9 cellular contexts compared by ENCODE assay signal in the genomic region with DNA sequence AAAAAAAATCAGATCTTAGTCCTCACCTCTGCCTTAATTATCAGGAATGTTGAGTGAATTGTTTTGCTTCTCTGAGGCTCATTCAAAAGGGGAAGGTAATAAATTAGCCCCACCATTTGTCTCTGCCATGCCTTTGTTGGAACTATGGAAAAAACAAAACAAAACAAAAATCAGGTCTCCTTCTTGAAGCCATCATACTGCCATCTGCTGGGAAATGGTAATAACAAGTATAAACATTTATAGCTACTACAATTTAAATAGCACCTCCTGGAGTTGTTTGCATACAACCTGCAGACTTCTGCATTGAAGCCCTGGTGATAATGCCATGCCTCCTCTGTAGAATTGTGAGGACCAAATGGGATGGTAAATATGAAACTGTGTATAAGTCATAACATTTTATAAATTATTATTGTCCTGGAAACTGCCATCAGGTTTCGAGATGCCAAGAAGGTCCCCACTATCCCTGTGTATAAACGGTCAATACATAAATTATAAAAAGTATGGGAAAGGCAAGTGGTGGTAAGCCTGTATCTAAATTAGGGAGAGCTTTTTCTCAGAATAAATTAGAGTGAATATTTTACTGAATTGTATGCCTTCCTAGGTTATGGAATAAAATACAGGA.
DNase-seq lines count a peak whose midpoint lies in the region; ATAC-seq and TF ChIP-seq lines count a peak whose summit lies in the region.
"Had no signal": no experiment of that assay in that cellular context is flagged by ENCODE, and none has a peak within 500 bp of the region (broad histone marks: within the 10 kb centered on the region; RNA-seq: fewer than 3 reads in every experiment).

No MANE protein-coding gene starts in this region.

- no peaks in the 10 kb centered on the region for H3K27me3 ChIP-seq in CD8-positive, alpha-beta T cell (ENCODE audit: insufficient read depth, low read length)
- H3K27me3 ChIP-seq in vagina = no peaks in the 10 kb centered on the region

- peak; percentile 35 for TF ChIP-seq CTCF in CD8-positive, alpha-beta T cell (IDR thresholded peaks at IDR 0.05)
- peak; percentile 82 for TF ChIP-seq CTCF in HFFc6 (IDR thresholded peaks at IDR 0.05)
- TF ChIP-seq CTCF in brain (conservative IDR thresholded peaks at IDR 0.05) = peak; percentile 76 to 87
- TF ChIP-seq CTCF in vagina (IDR thresholded peaks at IDR 0.05) = peak in 2 of 3 experiments; percentile 39 to 41

- H3K4me3 ChIP-seq in CD8-positive, alpha-beta T cell (ENCODE audit: low read depth, low read length) = no peak overlapping the region
- H3K4me3 ChIP-seq in vagina = no peak overlapping the region

- H3K27me3 Mint-ChIP-seq in CD8-positive, alpha-beta T cell (ENCODE audit: low read depth) = no peaks in the 10 kb centered on the region
- H3K27me3 Mint-ChIP-seq in HFFc6 (ENCODE audit: insufficient read depth) (peaks cover 4% of the 10 kb centered on the region; the same call in 1 of the 2 replicates), brain (no peaks in the 10 kb centered on the region)
- no peaks in the 10 kb centered on the region for H3K27me3 Mint-ChIP-seq in activated T-cell treated with anti-CD3 and anti-CD28 coated beads, Interleukin-2, amount 50 U/mL, for 24 hours
- H3K27me3 Mint-ChIP-seq: IgD-negative memory B cell had no signal

- H3K4me1 ChIP-seq in CD8-positive, alpha-beta T cell (ENCODE audit: insufficient read depth, low read length) = no peaks in the 10 kb centered on the region
- H3K4me1 ChIP-seq in vagina = no peaks in the 10 kb centered on the region

- H3K4me1 Mint-ChIP-seq in CD8-positive, alpha-beta T cell (ENCODE audit: low read depth) = peaks cover 3% of the 10 kb centered on the region
- peaks cover 8% of the 10 kb centered on the region for H3K4me1 Mint-ChIP-seq in HFFc6 (ENCODE audit: low read depth)
- peaks cover 43% of the 10 kb centered on the region for H3K4me1 Mint-ChIP-seq in brain
- H3K4me1 Mint-ChIP-seq in activated T-cell treated with anti-CD3 and anti-CD28 coated beads, Interleukin-2, amount 50 U/mL, for 24 hours (ENCODE audit: low read depth) = peaks cover 3% of the 10 kb centered on the region

- peak; percentile 44 for ATAC-seq in CD8-positive, alpha-beta T cell
- ATAC-seq in left colon = peak; percentile 72
- ATAC-seq in HG02973 (IDR thresholded peaks at IDR 0.05; ENCODE audit: unreplicated experiment) = no peak

- intact Hi-C loops in CD8-positive, alpha-beta T cell (cut with DNase I, micrococcal nuclease) = loop anchor here (1.0 to 2.0 kb wide), 6 partner anchors 251 to 909 kb away; no protein-coding TSS in a partner anchor
- intact Hi-C loops in left colon (cut with DNase I, micrococcal nuclease) (loop anchor here in 1 of 2 donors (5.0 kb wide), 1 partner anchor 250 kb away; no protein-coding TSS in a partner anchor), vagina (cut with DNase I) (no loop called here)

- no peak for DNase-seq in CD8-positive, alpha-beta T cell
- DNase-seq in HFFc6 (peak; percentile 69), NCI-H526 (lab: John Stamatoyannopoulos, UW) (peak; percentile 54 to 78), left colon (no peak), vagina (ENCODE audit: extremely low spot score in 2 of 2) (no peak)
- DNase-seq in activated T-cell treated with anti-CD3 and anti-CD28 coated beads, Interleukin-2, amount 50 U/mL, for 24 hours = no peak

- peaks cover 7% of the 10 kb centered on the region for H3K36me3 Mint-ChIP-seq in CD8-positive, alpha-beta T cell
- peaks cover 2% of the 10 kb centered on the region; the same call in 1 of the 2 replicates for H3K36me3 Mint-ChIP-seq in HFFc6 (ENCODE audit: low read depth)
- H3K36me3 Mint-ChIP-seq in brain = peaks cover 22% of the 10 kb centered on the region
- peaks cover 4% of the 10 kb centered on the region for H3K36me3 Mint-ChIP-seq in activated T-cell treated with anti-CD3 and anti-CD28 coated beads, Interleukin-2, amount 50 U/mL, for 24 hours (ENCODE audit: low read depth)
- H3K36me3 Mint-ChIP-seq: IgD-negative memory B cell had no signal

- no peaks in the 10 kb centered on the region for H3K9me3 ChIP-seq in CD8-positive, alpha-beta T cell (ENCODE audit: low read length)
- no peaks in the 10 kb centered on the region for H3K9me3 ChIP-seq in vagina

- H3K27ac ChIP-seq in CD8-positive, alpha-beta T cell (ENCODE audit: low read depth, low read length) = no peak overlapping the region
- H3K27ac ChIP-seq in vagina = no peak overlapping the region

- CTCF ChIA-PET in CD8-positive, alpha-beta T cell (lab: Charles Lee) = interaction anchor here (0.6 to 2.9 kb wide), 23 partner anchors 9 to 965 kb away, joined by 3 to 63 read pairs (median 3); partner anchors contain the start of gene ETFBKMT

- no peak for TF ChIP-seq POLR2A in vagina (IDR thresholded peaks at IDR 0.05)

- POLR2A ChIA-PET in CD8-positive, alpha-beta T cell (lab: Charles Lee) = interaction anchor here (1.9 kb wide), 1 partner anchor 659 kb away, joined by 13 read pairs; no protein-coding TSS in a partner anchor

- H3K9me3 Mint-ChIP-seq in CD8-positive, alpha-beta T cell = no peaks in the 10 kb centered on the region
- H3K9me3 Mint-ChIP-seq in HFFc6 (no peaks in the 10 kb centered on the region), brain (peaks cover 0 to 6% (median 3%) of the 10 kb centered on the region in 5 experiments)
- H3K9me3 Mint-ChIP-seq in activated T-cell treated with anti-CD3 and anti-CD28 coated beads, Interleukin-2, amount 50 U/mL, for 24 hours = no peaks in the 10 kb centered on the region
- H3K9me3 Mint-ChIP-seq: IgD-negative memory B cell had no signal

- H3K27ac Mint-ChIP-seq in CD8-positive, alpha-beta T cell = no peak overlapping the region
- peak overlapping the region; percentile 58 for H3K27ac Mint-ChIP-seq in HFFc6
- peak overlapping the region; percentile 49 to 95 (median 81) for H3K27ac Mint-ChIP-seq in brain
- no peak overlapping the region for H3K27ac Mint-ChIP-seq in activated T-cell treated with anti-CD3 and anti-CD28 coated beads, Interleukin-2, amount 50 U/mL, for 24 hours
- H3K27ac Mint-ChIP-seq: IgD-negative memory B cell had no signal

- H3K4me3 Mint-ChIP-seq in CD8-positive, alpha-beta T cell = no peak overlapping the region
- H3K4me3 Mint-ChIP-seq in HFFc6 (no peak overlapping the region), brain (peak overlapping the region in 4 of 5 experiments; percentile 23 to 55 (median 36))
- no peak overlapping the region for H3K4me3 Mint-ChIP-seq in activated T-cell treated with anti-CD3 and anti-CD28 coated beads, Interleukin-2, amount 50 U/mL, for 24 hours
- H3K4me3 Mint-ChIP-seq: IgD-negative memory B cell had no signal

- no peaks in the 10 kb centered on the region for H3K36me3 ChIP-seq in CD8-positive, alpha-beta T cell (ENCODE audit: insufficient read depth, low read length)
- H3K36me3 ChIP-seq in vagina = no peaks in the 10 kb centered on the region

Comparison
In these comparisons a context has a peak if more than half of its experiments do, and no peak if none do; other contexts are left out.
1. DNase-seq: peak in HFFc6 (single experiment) and NCI-H526 (2 of 2); none in CD8-positive, alpha-beta T cell (0 of 7), left colon (0 of 2), vagina (0 of 2) and activated T-cell treated with anti-CD3 and anti-CD28 coated beads, Interleukin-2, amount 50 U/mL, for 24 hours (single experiment).
2. H3K27ac Mint-ChIP-seq: peak in HFFc6 (single experiment) and brain (5 of 5); none in CD8-positive, alpha-beta T cell (single experiment) and activated T-cell treated with anti-CD3 and anti-CD28 coated beads, Interleukin-2, amount 50 U/mL, for 24 hours (single experiment).
3. H3K4me3 Mint-ChIP-seq: peak in brain (4 of 5); none in CD8-positive, alpha-beta T cell (single experiment), HFFc6 (single experiment) and activated T-cell treated with anti-CD3 and anti-CD28 coated beads, Interleukin-2, amount 50 U/mL, for 24 hours (single experiment).
4. Peak in every context shown above with its lines, with median percentiles within 50 percentile points of each other: CTCF ChIP-seq.